1 cellular context compared by ENCODE assay signal in genomic region chr6:157728183-157728881, GRCh38.
A peak's percentile ranks its signal among the peaks of the same experiment; 100 is the strongest.
TF ChIP-seq lines count a peak whose summit lies in the region.

No MANE protein-coding gene starts in this region.

TF ChIP-seq in HepG2, 621 proteins besides CTCF, POLR2A, EP300 and RAD21 (continued from another document and continues in another):
- TF ChIP-seq ZBTB40 (IDR thresholded peaks at IDR 0.05) = no peak
- TF ChIP-seq ZBTB40 (CRISPR knock-in tag; IDR thresholded peaks at IDR 0.05) = peak; percentile 55
- 0 out of 2 replicates have a peak, but pooled peaks have one; percentile 6 for TF ChIP-seq ZFY (CRISPR knock-in tag; IDR thresholded peaks at IDR 0.05)
- no peak for TF ChIP-seq NR1H2 (CRISPR knock-in tag; IDR thresholded peaks at IDR 0.05; ENCODE audit: borderline replicate concordance, low read depth)
- peak; percentile 63; the same call in 1 of the 2 replicates for TF ChIP-seq GATAD1 (CRISPR knock-in tag; IDR thresholded peaks at IDR 0.05)
- TF ChIP-seq ZNF589 (CRISPR knock-in tag; conservative IDR thresholded peaks at IDR 0.05) = no peak; the same call in 1 of the 2 replicates
- peak; percentile 84 for TF ChIP-seq HMG20A (CRISPR knock-in tag; IDR thresholded peaks at IDR 0.05; ENCODE audit: borderline replicate concordance)
- TF ChIP-seq LCORL (IDR thresholded peaks at IDR 0.05) = no peak
- TF ChIP-seq LCORL (CRISPR knock-in tag; IDR thresholded peaks at IDR 0.05) = peak; percentile 62; the same call in 1 of the 2 replicates
- TF ChIP-seq ZNF331 (CRISPR knock-in tag; IDR thresholded peaks at IDR 0.05) = peak; percentile 91
- peak; percentile 95 for TF ChIP-seq FOSL2 (CRISPR knock-in tag; IDR thresholded peaks at IDR 0.05)
- peak; percentile 84 for TF ChIP-seq ATF3 (CRISPR knock-in tag; IDR thresholded peaks at IDR 0.05)
- peak; percentile 72; the same call in 1 of the 2 replicates for TF ChIP-seq ARNTL (CRISPR knock-in tag; IDR thresholded peaks at IDR 0.05)
- peak; percentile 53; the same call in 1 of the 2 replicates for TF ChIP-seq ARID4A (CRISPR knock-in tag; IDR thresholded peaks at IDR 0.05; ENCODE audit: borderline replicate concordance)
- TF ChIP-seq CEBPG (CRISPR knock-in tag; IDR thresholded peaks at IDR 0.05) = peak; percentile 59
- TF ChIP-seq PRMT3 (CRISPR knock-in tag; IDR thresholded peaks at IDR 0.05; ENCODE audit: borderline replicate concordance, low read depth) = 0 out of 2 replicates have a peak, but pooled peaks have one; percentile 70
- no peak for TF ChIP-seq ZBTB2 (CRISPR knock-in tag; IDR thresholded peaks at IDR 0.05; ENCODE audit: low read depth)
- peak; percentile 14; the same call in 1 of the 2 replicates for TF ChIP-seq ZFX (CRISPR knock-in tag; IDR thresholded peaks at IDR 0.05; ENCODE audit: low read depth)
- peak; percentile 71; the same call in 1 of the 2 replicates for TF ChIP-seq ZNF205 (CRISPR knock-in tag; IDR thresholded peaks at IDR 0.05)
- TF ChIP-seq ZBTB21 (CRISPR knock-in tag; IDR thresholded peaks at IDR 0.05) = peak; percentile 98
- TF ChIP-seq PPARG (CRISPR knock-in tag; conservative IDR thresholded peaks at IDR 0.05) = peak; percentile 88
- peak; percentile 9; the same call in 1 of the 2 replicates for TF ChIP-seq PATZ1 (CRISPR knock-in tag; IDR thresholded peaks at IDR 0.05)
- TF ChIP-seq MEF2D (CRISPR knock-in tag; IDR thresholded peaks at IDR 0.05) = peak; percentile 35; the same call in 1 of the 2 replicates
- no peak for TF ChIP-seq GLMP (CRISPR knock-in tag; IDR thresholded peaks at IDR 0.05; ENCODE audit: borderline replicate concordance)
- no peak for TF ChIP-seq NONO (IDR thresholded peaks at IDR 0.05)
- TF ChIP-seq NONO (CRISPR knock-in tag; conservative IDR thresholded peaks at IDR 0.05) = 0 out of 2 replicates have a peak, but pooled peaks have one; percentile 27
- TF ChIP-seq MAX (IDR thresholded peaks at IDR 0.05) = peak; percentile 69
- TF ChIP-seq ZNF12 (CRISPR knock-in tag; IDR thresholded peaks at IDR 0.05) = peak; percentile 11; the same call in 1 of the 2 replicates
- TF ChIP-seq ZNF460 (CRISPR knock-in tag; IDR thresholded peaks at IDR 0.05; ENCODE audit: borderline replicate concordance) = peak; percentile 22; the same call in 1 of the 2 replicates
- peak; percentile 32; the same call in 1 of the 2 replicates for TF ChIP-seq ZNF784 (CRISPR knock-in tag; IDR thresholded peaks at IDR 0.05; ENCODE audit: borderline replicate concordance)
- peak; percentile 62; the same call in 1 of the 2 replicates for TF ChIP-seq ZNF710 (CRISPR knock-in tag; IDR thresholded peaks at IDR 0.05; ENCODE audit: borderline replicate concordance)
- peak; percentile 19; the same call in 1 of the 2 replicates for TF ChIP-seq EHMT2 (IDR thresholded peaks at IDR 0.05; ENCODE audit: borderline replicate concordance, low read depth, low read length)
- peak; percentile 53 for TF ChIP-seq PHF8 (CRISPR knock-in tag; IDR thresholded peaks at IDR 0.05)
- TF ChIP-seq NFKBIZ (CRISPR knock-in tag; IDR thresholded peaks at IDR 0.05) = 0 out of 2 replicates have a peak, but pooled peaks have one; percentile 23
- no peak for TF ChIP-seq RFX1 (IDR thresholded peaks at IDR 0.05)
- peak; percentile 27; the same call in 1 of the 2 replicates for TF ChIP-seq ZNF709 (CRISPR knock-in tag; IDR thresholded peaks at IDR 0.05)
- peak; percentile 79 for TF ChIP-seq TARDBP (CRISPR knock-in tag; IDR thresholded peaks at IDR 0.05)
- TF ChIP-seq SOX13 (IDR thresholded peaks at IDR 0.05) = peak; percentile 95
- TF ChIP-seq SOX13 (CRISPR knock-in tag; conservative IDR thresholded peaks at IDR 0.05 in 1 of 2, IDR thresholded peaks at IDR 0.05 in 1 of 2) = peak in 1 of 2 experiments; percentile 99; a peak in 2 of 4 replicates
